1 cellular context compared by ENCODE assay signal in the genomic region with DNA sequence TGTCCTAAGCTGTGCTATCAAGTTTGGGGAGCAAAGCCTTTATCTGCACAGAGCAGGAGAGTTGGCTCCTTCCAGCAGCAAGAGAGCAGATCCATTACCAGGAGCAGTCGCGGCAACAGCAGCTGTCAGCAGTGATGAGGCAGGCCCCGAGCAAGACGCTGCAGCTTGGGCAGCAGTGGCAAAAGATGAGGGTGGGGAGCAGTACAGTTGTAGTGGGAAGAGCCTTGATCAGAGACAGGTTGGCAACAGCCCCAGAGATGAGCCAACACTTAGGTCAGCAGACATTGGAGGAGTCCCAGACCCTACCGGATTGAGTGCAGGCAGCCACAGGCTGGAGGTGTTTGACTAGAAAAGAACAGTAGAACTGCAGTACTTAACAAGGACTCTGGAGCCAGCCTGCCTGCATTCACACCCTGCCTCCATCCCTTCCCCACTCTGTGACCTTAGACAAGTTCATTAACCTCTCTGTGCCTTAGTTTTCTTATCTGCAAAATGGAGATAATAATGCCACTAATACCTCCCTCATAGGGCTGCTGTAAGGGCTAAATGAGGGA.
TF ChIP-seq lines count a peak whose summit lies in the region.

No MANE protein-coding gene starts in this region.

TF ChIP-seq in A549, 52 proteins besides CTCF, POLR2A, EP300 and RAD21 (continued from another document):
- no peak for TF ChIP-seq RCOR1 (IDR thresholded peaks at IDR 0.05; ENCODE audit: low read depth, low read length)
- TF ChIP-seq FOXS1 (CRISPR knock-in tag; IDR thresholded peaks at IDR 0.05): no peak
- no peak for TF ChIP-seq RFX5 (IDR thresholded peaks at IDR 0.05)
